32 cellular contexts compared by ENCODE assay signal in genomic region chr3:85903434-85903833, GRCh38.
"Had no signal": no experiment of that assay in that cellular context is flagged by ENCODE, and none has a peak within 500 bp of the region (broad histone marks: within the 10 kb centered on the region; RNA-seq: fewer than 3 reads in every experiment).

No MANE protein-coding gene starts in this region.

- H3K4me3 ChIP-seq: ascending aorta, cardiac muscle cell, SJSA1 had no signal

- H3K27me3 Mint-ChIP-seq: activated CD8-positive, alpha-beta T cell treated with anti-CD3 and anti-CD28 coated beads for 36 hours; activated naive CD4-positive, alpha-beta T cell treated with anti-CD3 and anti-CD28 coated beads, Interleukin-2, amount 50 U/mL, for 24 hours; activated naive CD8-positive, alpha-beta T cell treated with anti-CD3 and anti-CD28 coated beads, Interleukin-2, amount 10 ng/mL, durations not matched to agents 7 days and 5 days; central memory CD8-positive, alpha-beta T cell had no signal

- H3K36me3 ChIP-seq: ascending aorta, cardiac muscle cell, SJSA1 had no signal

- H3K27me3 ChIP-seq: ascending aorta, cardiac muscle cell, SJSA1 had no signal

- DNase-seq: activated CD4-positive, alpha-beta T cell treated with anti-CD3 and anti-CD28 coated beads for 1 hour; activated CD4-positive, alpha-beta T cell treated with anti-CD3 and anti-CD28 coated beads for 48 hours; activated CD4-positive, CD25-positive, alpha-beta regulatory T cell; activated CD8-positive, alpha-beta T cell treated with anti-CD3 and anti-CD28 coated beads for 36 hours; activated gamma-delta T cell; activated naive CD4-positive, alpha-beta T cell treated with Interleukin-2 at 50 U/mL for 16 hours; activated naive CD8-positive, alpha-beta T cell treated with anti-CD3 and anti-CD28 coated beads, Interleukin-2, amount 10 ng/mL, durations not matched to agents 7 days and 5 days; activated T-cell treated with anti-CD3 and anti-CD28 coated beads, Interleukin-2, amount 50 U/mL, for 1 hour; amygdala; NCI-H1105; NCI-H1417 treated with DMSO at 0.1 percent for 48 hours; NCI-H187 treated with DMSO at 0.1 percent for 48 hours; NCI-H2081; NCI-H2171 treated with DMSO at 0.1 percent for 48 hours; NCI-H2227 treated with DMSO at 0.1 percent for 48 hours; NCI-H446; NCI-H510A treated with DMSO at 0.1 percent for 48 hours; NCI-H526 treated with DMSO at 0.1 percent for 48 hours; NCI-H82; SHP77 treated with DMSO at 0.1 percent for 48 hours; SK-N-SH; T-helper 1 cell; T-helper 2 cell; T-helper 9 cell had no signal

- H3K4me1 ChIP-seq: ascending aorta, SJSA1 had no signal

- H3K4me3 Mint-ChIP-seq: activated CD8-positive, alpha-beta T cell treated with anti-CD3 and anti-CD28 coated beads for 36 hours; activated naive CD4-positive, alpha-beta T cell treated with anti-CD3 and anti-CD28 coated beads, Interleukin-2, amount 50 U/mL, for 24 hours; activated naive CD8-positive, alpha-beta T cell treated with anti-CD3 and anti-CD28 coated beads, Interleukin-2, amount 10 ng/mL, durations not matched to agents 7 days and 5 days; central memory CD8-positive, alpha-beta T cell had no signal

- ATAC-seq: activated CD8-positive, alpha-beta T cell treated with anti-CD3 and anti-CD28 coated beads for 36 hours; Panc1 had no signal

- H3K9me3 ChIP-seq: ascending aorta, SJSA1, SK-N-SH had no signal

- H3K27ac ChIP-seq: ascending aorta, cardiac muscle cell, SJSA1, VCaP had no signal

- H3K4me1 Mint-ChIP-seq: activated naive CD4-positive, alpha-beta T cell treated with anti-CD3 and anti-CD28 coated beads, Interleukin-2, amount 50 U/mL, for 24 hours; activated naive CD8-positive, alpha-beta T cell treated with anti-CD3 and anti-CD28 coated beads, Interleukin-2, amount 10 ng/mL, durations not matched to agents 7 days and 5 days; central memory CD8-positive, alpha-beta T cell had no signal

- H3K4me2 ChIP-seq: SK-N-SH had no signal

- H3K36me3 Mint-ChIP-seq: activated naive CD4-positive, alpha-beta T cell treated with anti-CD3 and anti-CD28 coated beads, Interleukin-2, amount 50 U/mL, for 24 hours; activated naive CD8-positive, alpha-beta T cell treated with anti-CD3 and anti-CD28 coated beads, Interleukin-2, amount 10 ng/mL, durations not matched to agents 7 days and 5 days had no signal

- H3K9ac ChIP-seq: SK-N-SH had no signal

- H3K27ac Mint-ChIP-seq: activated CD8-positive, alpha-beta T cell treated with anti-CD3 and anti-CD28 coated beads for 36 hours; activated naive CD4-positive, alpha-beta T cell treated with anti-CD3 and anti-CD28 coated beads, Interleukin-2, amount 50 U/mL, for 24 hours; activated naive CD8-positive, alpha-beta T cell treated with anti-CD3 and anti-CD28 coated beads, Interleukin-2, amount 10 ng/mL, durations not matched to agents 7 days and 5 days; activated T-helper 2 cell treated with anti-CD3 and anti-CD28 coated beads, Interferon-gamma antibody, Interleukin-2, Interleukin-4, amounts not matched to agents 10 μg/mL and 5 μg/mL and 100 μg/mL, durations not matched to agents 14 hours and 24 hours and 36 hours had no signal
